Comparison of ENCODE assay signal across 14 cellular contexts in the genomic region with DNA sequence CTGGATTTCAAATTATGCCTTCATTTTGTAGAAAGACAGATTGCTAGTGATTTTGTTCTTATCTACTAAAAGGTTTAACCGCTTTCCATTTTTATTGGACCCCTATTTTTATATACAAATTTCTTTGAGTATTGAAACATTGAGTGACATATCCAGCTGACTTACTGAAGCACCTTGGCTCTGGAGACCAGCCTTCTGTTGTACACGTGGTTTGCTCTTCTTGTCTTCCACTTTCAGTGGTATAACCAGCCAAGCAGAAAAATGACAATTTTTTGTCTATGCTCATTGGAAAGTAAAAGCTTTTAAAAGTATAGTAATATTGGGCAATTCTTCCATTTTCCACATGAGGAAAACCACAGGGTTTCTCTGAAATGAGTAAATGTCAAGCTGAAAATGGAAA. TPM values are rescaled to one million over a fixed set of nuclear protein-coding genes. Genes with fewer than 3 reads are reported as not detected.
DNase-seq lines count a peak whose midpoint lies in the region; ATAC-seq and TF ChIP-seq lines count a peak whose summit lies in the region.
"Had no signal": no experiment of that assay in that cellular context is flagged by ENCODE, and none has a peak within 500 bp of the region (broad histone marks: within the 10 kb centered on the region; RNA-seq: fewer than 3 reads in every experiment).

No MANE protein-coding gene starts in this region.

- no peak overlapping the region for H3K4me3 ChIP-seq in SJCRH30
- H3K4me3 ChIP-seq: adrenal gland had no signal

- no peaks in the 10 kb centered on the region for H3K36me3 ChIP-seq in SJCRH30
- H3K36me3 ChIP-seq: adrenal gland had no signal

- no peaks in the 10 kb centered on the region for H3K27me3 ChIP-seq in SJCRH30
- H3K27me3 ChIP-seq: adrenal gland had no signal

- DNase-seq in GM13977 (ENCODE audit: low spot score) (peak; percentile 11), HT-29 (ENCODE audit: low spot score) (no peak), NCI-H2171 treated with DMSO at 0.1 percent for 48 hours (lab: John Stamatoyannopoulos, UW) (no peak), SJCRH30 (no peak), inferior parietal cortex (ENCODE audit: extremely low spot score) (no peak)
- DNase-seq: adrenal gland, DND-41, NCI-H187, trophoblast cell had no signal

- H3K4me1 ChIP-seq in SJCRH30: no peaks in the 10 kb centered on the region
- H3K4me1 ChIP-seq: adrenal gland had no signal

- H3K9me3 ChIP-seq in SJCRH30 (replicated peaks): no peaks in the 10 kb centered on the region
- H3K9me3 ChIP-seq: adrenal gland had no signal

- in situ Hi-C loops in GM13977 (cut with MboI; ENCODE audit: low pct_unique_long_range_greater_than_20kb, low sequenced_read_pairs, unreplicated experiment): no loop called here

- H3K27ac ChIP-seq in SJCRH30: no peak overlapping the region
- H3K27ac ChIP-seq: adrenal gland had no signal

- TF ChIP-seq CTCF in GM13977 (IDR thresholded peaks at IDR 0.05; ENCODE audit: extremely low read depth, insufficient read depth, missing control alignments): no peak

- peak; percentile 87 for ATAC-seq in GM19452 (IDR thresholded peaks at IDR 0.05; ENCODE audit: unreplicated experiment)
- ATAC-seq in HG02763 (IDR thresholded peaks at IDR 0.05; ENCODE audit: unreplicated experiment): peak; percentile 90
- peak; percentile 94 for ATAC-seq in HG03378 (IDR thresholded peaks at IDR 0.05; ENCODE audit: unreplicated experiment)

RNA-seq across cellular contexts. Expression of gene F13B, which starts 4.4 kb away (rescaled TPM):
- total RNA-seq in HT-29 (2014; rRNA removed; shearing (Covaris generic)): 0.10 TPM in 1 of 2 replicates, not detected in the other
- 0.16 TPM in 1 of 2 replicates, not detected in the other for total RNA-seq in SJCRH30 (2014; rRNA removed; shearing (Covaris generic))
- total RNA-seq: adrenal gland, dermis microvascular lymphatic vessel endothelial cell, skeletal muscle tissue had no signal
